In the genomic region with DNA sequence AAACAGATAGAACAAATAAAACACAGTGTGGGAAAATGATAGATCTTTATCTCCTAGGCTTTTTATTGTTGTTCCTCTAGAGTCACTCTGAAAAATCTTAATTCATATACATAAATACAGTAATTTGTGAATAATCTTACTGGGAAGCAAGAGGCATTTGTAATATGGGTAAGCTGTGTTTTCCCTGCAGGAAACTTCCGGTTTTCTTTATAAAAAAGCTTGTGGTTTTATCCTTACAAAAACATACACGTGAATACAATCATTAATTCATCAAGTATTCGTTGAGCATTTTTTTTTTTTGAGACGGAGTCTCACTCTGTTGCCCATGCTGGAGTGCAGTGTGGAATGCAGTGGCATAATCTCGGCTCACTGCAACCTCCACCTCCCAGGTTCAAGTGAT, we compare ENCODE assay signal across 3 cellular contexts.
"Had no signal": no experiment of that assay in that cellular context is flagged by ENCODE, and none has a peak within 500 bp of the region (broad histone marks: within the 10 kb centered on the region; RNA-seq: fewer than 3 reads in every experiment).

No MANE protein-coding gene starts in this region.

- DNase-seq: GDM1, GF-D8 had no signal

- H3K4me3 ChIP-seq: GM12878 had no signal
